In the genomic region with DNA sequence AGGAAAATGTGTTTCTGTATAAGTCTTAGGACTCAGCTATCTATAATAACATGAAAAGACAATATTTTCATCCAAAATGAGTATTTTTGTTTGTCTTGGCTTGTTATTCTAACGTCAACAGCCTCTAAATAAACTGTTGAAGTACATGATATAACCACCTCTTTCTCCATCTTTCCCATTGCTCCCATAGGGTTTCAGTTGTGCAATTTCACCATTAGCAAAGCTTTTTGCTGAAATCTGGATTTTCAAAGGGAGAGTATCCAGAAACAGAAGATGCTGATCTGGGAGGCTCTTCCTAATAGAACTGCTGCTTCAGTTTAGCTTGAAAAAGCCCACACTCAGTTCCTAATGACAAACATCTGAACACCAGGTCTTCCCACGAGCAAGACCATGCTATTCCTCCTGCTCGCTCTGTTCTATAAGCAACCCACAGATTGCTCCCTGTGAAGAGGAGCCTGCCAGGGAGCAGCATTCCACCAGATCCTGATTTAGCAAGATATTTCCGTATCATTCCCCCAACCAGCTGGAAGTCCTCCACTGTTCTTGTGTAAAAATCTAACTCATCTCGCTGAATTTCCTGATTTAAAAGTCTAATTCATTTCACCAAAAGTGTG, we compare ENCODE assay signal across 7 cellular contexts. TPM values are rescaled to one million over a fixed set of nuclear protein-coding genes. Genes with fewer than 3 reads are reported as not detected.
"Had no signal": no experiment of that assay in that cellular context is flagged by ENCODE, and none has a peak within 500 bp of the region (broad histone marks: within the 10 kb centered on the region; RNA-seq: fewer than 3 reads in every experiment).

No MANE protein-coding gene starts in this region.

RNA-seq across cellular contexts. Expression of gene FOXD4L6, which starts 41.2 kb away (rescaled TPM):
- total RNA-seq: activated CD4-positive, alpha-beta T cell treated with anti-CD3 and anti-CD28 coated beads, Interleukin-2, amount 10 ng/mL, durations not matched to agents 7 days and 5 days; activated CD8-positive, alpha-beta memory T cell treated with anti-CD3 and anti-CD28 coated beads, Interleukin-2, amount 10 ng/mL, durations not matched to agents 7 days and 5 days; lower leg skin; mucosa of descending colon; SJSA1; upper lobe of left lung had no signal
- polyA plus RNA-seq: endothelial cell of umbilical vein had no signal
